18 cellular contexts compared by ENCODE assay signal in genomic region chr12:131034631-131035267, GRCh38.
DNase-seq lines count a peak whose midpoint lies in the region; ATAC-seq and TF ChIP-seq lines count a peak whose summit lies in the region.
"Had no signal": no experiment of that assay in that cellular context is flagged by ENCODE, and none has a peak within 500 bp of the region (broad histone marks: within the 10 kb centered on the region; RNA-seq: fewer than 3 reads in every experiment).

No MANE protein-coding gene starts in this region.

- H3K4me3 ChIP-seq in right cardiac atrium (ENCODE audit: low read length) (no peak overlapping the region), stomach smooth muscle (ENCODE audit: low read length in 2 of 2) (peak overlapping the region; percentile 56 to 64)
- H3K4me3 ChIP-seq: psoas muscle, smooth muscle cell had no signal

- intact Hi-C loops in right cardiac atrium (cut with DNase I) = no loop called here

- H3K27ac ChIP-seq in right cardiac atrium (ENCODE audit: low read length) = no peak overlapping the region
- H3K27ac ChIP-seq in stomach smooth muscle (ENCODE audit: low read length) = peak overlapping the region; percentile 18
- H3K27ac ChIP-seq: psoas muscle had no signal

- H3K9ac ChIP-seq in stomach smooth muscle (ENCODE audit: low read length in 2 of 2) = peak overlapping the region; percentile 42 to 71

- H3K9me3 ChIP-seq in right cardiac atrium (ENCODE audit: control insufficient read depth, low read length) (no peaks in the 10 kb centered on the region), stomach smooth muscle (ENCODE audit: control insufficient read depth in 2 of 2, low read length in 2 of 2) (no peaks in the 10 kb centered on the region)
- H3K9me3 ChIP-seq: psoas muscle had no signal

- DNase-seq in GM13977 (ENCODE audit: low spot score) = peak; percentile 74
- peak; percentile 56 for DNase-seq in NCI-H460 (ENCODE audit: extremely low read depth, low read depth)
- peak; percentile 3 to 41 (median 14) for DNase-seq in right cardiac atrium
- no peak for DNase-seq in SIG-M5 (lab: John Stamatoyannopoulos, UW)
- DNase-seq in activated CD4-positive, alpha-beta T cell treated with anti-CD3 and anti-CD28 coated beads for 4 hours = no peak
- DNase-seq: activated naive CD4-positive, alpha-beta T cell treated with anti-CD3 and anti-CD28 coated beads, Interleukin-2, amount 50 U/mL, for 16 hours; AML-193; H9; KG1; MV-4-11; NCI-H2171; NCI-H526 treated with DMSO at 0.1 percent for 48 hours; psoas muscle; stimulated activated CD4-positive, alpha-beta T cell treated with anti-CD3 and anti-CD28 coated beads, Interleukin-2, amount 100 ng/mL, for 48 hours; stimulated activated naive CD4-positive, alpha-beta T cell had no signal

- H3K36me3 ChIP-seq in stomach smooth muscle (ENCODE audit: control insufficient read depth in 2 of 2, insufficient read depth in 2 of 2, low read length in 2 of 2) = peaks cover 0 to 5% of the 10 kb centered on the region in 2 donors

- no peak for TF ChIP-seq CTCF in GM13977 (IDR thresholded peaks at IDR 0.05; ENCODE audit: extremely low read depth, insufficient read depth, missing control alignments)

- H3K27me3 ChIP-seq in right cardiac atrium (ENCODE audit: control insufficient read depth, insufficient read depth) (no peaks in the 10 kb centered on the region), stomach smooth muscle (ENCODE audit: control insufficient read depth in 1 of 2, insufficient read depth in 2 of 2, low read length in 2 of 2) (no peaks in the 10 kb centered on the region)

- in situ Hi-C loops in GM13977 (cut with MboI; ENCODE audit: low pct_unique_long_range_greater_than_20kb, low sequenced_read_pairs, unreplicated experiment) = no loop called here

- no peaks in the 10 kb centered on the region for H3K4me1 ChIP-seq in right cardiac atrium (ENCODE audit: control insufficient read depth, insufficient read depth, low read length)
- H3K4me1 ChIP-seq in stomach smooth muscle (ENCODE audit: control insufficient read depth, insufficient read depth, low read length) = peaks cover 13% of the 10 kb centered on the region
- H3K4me1 ChIP-seq: psoas muscle had no signal

- WGBS in right cardiac atrium = 71% methylated on average over 17 of the region's 17 CpGs

- ATAC-seq in right cardiac atrium = no peak
- ATAC-seq in HG03442 (IDR thresholded peaks at IDR 0.05; ENCODE audit: unreplicated experiment) = no peak

Comparison
In these comparisons a context has a peak if more than half of its experiments do, and no peak if none do; other contexts are left out.
1. DNase-seq: peak in GM13977 (single experiment), NCI-H460 (single experiment) and right cardiac atrium (3 of 3); none in SIG-M5 (single experiment) and activated CD4-positive, alpha-beta T cell treated with anti-CD3 and anti-CD28 coated beads for 4 hours (0 of 2).